Comparison of ENCODE assay signal across 10 cellular contexts in genomic region chr1:169044971-169045370, GRCh38.
DNase-seq lines count a peak whose midpoint lies in the region; ATAC-seq and TF ChIP-seq lines count a peak whose summit lies in the region.
"Had no signal": no experiment of that assay in that cellular context is flagged by ENCODE, and none has a peak within 500 bp of the region (broad histone marks: within the 10 kb centered on the region; RNA-seq: fewer than 3 reads in every experiment).

No MANE protein-coding gene starts in this region.

- H3K9me3 ChIP-seq in Loucy (ENCODE audit: insufficient read depth, low read depth, low read length) (no peaks in the 10 kb centered on the region), mucosa of descending colon (no peaks in the 10 kb centered on the region)
- no peaks in the 10 kb centered on the region for H3K9me3 ChIP-seq in effector memory CD4-positive, alpha-beta T cell (ENCODE audit: control insufficient read depth, low read length)

- H3K79me2 ChIP-seq in Loucy (ENCODE audit: insufficient read depth, low read length) = no peaks in the 10 kb centered on the region

- ATAC-seq in GM18517 (IDR thresholded peaks at IDR 0.05; ENCODE audit: unreplicated experiment) = peak; percentile 39
- peak; percentile 51 for ATAC-seq in GM21619 (IDR thresholded peaks at IDR 0.05; ENCODE audit: unreplicated experiment)
- ATAC-seq in mucosa of descending colon = no peak

- peak overlapping the region in 3 of 6 donors; percentile 2 to 74 (median 56) for H3K27ac Mint-ChIP-seq in immature natural killer cell

- H3K4me3 ChIP-seq in Loucy (ENCODE audit: low read length, poor library complexity, severe bottlenecking) (peak overlapping the region; percentile 16), mucosa of descending colon (no peak overlapping the region), foreskin fibroblast (ENCODE audit: low read depth in 1 of 2, low read length in 2 of 2) (no peak overlapping the region)
- H3K4me3 ChIP-seq in effector memory CD4-positive, alpha-beta T cell (ENCODE audit: insufficient read depth, low read depth, low read length, poor library complexity, severe bottlenecking) = no peak overlapping the region

- TF ChIP-seq CTCF in Loucy (conservative IDR thresholded peaks at IDR 0.05; ENCODE audit: low read length) (no peak), mucosa of descending colon (IDR thresholded peaks at IDR 0.05) (no peak), foreskin fibroblast (IDR thresholded peaks at IDR 0.05; ENCODE audit: low read depth, low read length) (no peak)

- H3K4me1 ChIP-seq in Loucy (ENCODE audit: insufficient read depth, low read length, poor library complexity, severe bottlenecking) (peaks cover 19% of the 10 kb centered on the region), mucosa of descending colon (ENCODE audit: low read depth) (peaks cover 26% of the 10 kb centered on the region)
- H3K4me1 ChIP-seq in effector memory CD4-positive, alpha-beta T cell (ENCODE audit: control insufficient read depth, insufficient read depth, low read length, poor library complexity, severe bottlenecking) = peaks cover 16% of the 10 kb centered on the region

- H3K36me3 ChIP-seq in Loucy (ENCODE audit: insufficient read depth, low read length) (no peaks in the 10 kb centered on the region), mucosa of descending colon (ENCODE audit: low read depth) (no peaks in the 10 kb centered on the region)
- H3K36me3 ChIP-seq in effector memory CD4-positive, alpha-beta T cell (ENCODE audit: control insufficient read depth, insufficient read depth, low read length) = no peaks in the 10 kb centered on the region

- no peaks in the 10 kb centered on the region for H4K20me1 ChIP-seq in Loucy (ENCODE audit: insufficient read depth, low read length, poor library complexity, severe bottlenecking)

- H2AFZ ChIP-seq in Loucy (ENCODE audit: low read length) = no peak overlapping the region

- no peaks in the 10 kb centered on the region for H3F3A ChIP-seq in Loucy (ENCODE audit: low read depth)

- H3K9me2 ChIP-seq in Loucy (replicated peaks; ENCODE audit: low read depth, low read length) = no peaks in the 10 kb centered on the region

- peaks cover 0 to 4% (median 4%) of the 10 kb centered on the region in 3 donors for H3K27me3 Mint-ChIP-seq in immature natural killer cell (ENCODE audit: low read depth in 3 of 3)

- peak overlapping the region; percentile 55 for H3K4me2 ChIP-seq in Loucy (ENCODE audit: low read depth, low read length, poor library complexity, severe bottlenecking)
- H3K4me2 ChIP-seq: KMS-11 had no signal

- intact Hi-C loops in mucosa of descending colon (cut with DNase I, micrococcal nuclease) = no loop called here

- H3K4me3 Mint-ChIP-seq in immature natural killer cell = peak overlapping the region; percentile 2 to 78 (median 43)

- no peaks in the 10 kb centered on the region for H3K27me3 ChIP-seq in Loucy (ENCODE audit: insufficient read depth, low read length, poor library complexity, severe bottlenecking)
- no peaks in the 10 kb centered on the region for H3K27me3 ChIP-seq in effector memory CD4-positive, alpha-beta T cell (replicated peaks; ENCODE audit: control insufficient read depth, insufficient read depth, low read length, poor library complexity, severe bottlenecking)

- H3K27ac ChIP-seq in effector memory CD4-positive, alpha-beta T cell (ENCODE audit: insufficient read depth, low read length, poor library complexity, severe bottlenecking) = no peak overlapping the region
- H3K27ac ChIP-seq: KMS-11 had no signal

- DNase-seq in immature natural killer cell = no peak
- no peak for DNase-seq in mucosa of descending colon
- DNase-seq in effector memory CD4-positive, alpha-beta T cell = no peak
- no peak for DNase-seq in iPS-NIHi11 (ENCODE audit: low spot score)
- DNase-seq in foreskin fibroblast = no peak
- DNase-seq: H7 had no signal

- peaks cover 0 to 1% (median 0%) of the 10 kb centered on the region in 6 donors for H3K9me3 Mint-ChIP-seq in immature natural killer cell

- peaks cover 34 to 37% of the 10 kb centered on the region in 2 donors for H3K4me1 Mint-ChIP-seq in immature natural killer cell

- H3K9ac ChIP-seq in Loucy (ENCODE audit: low read depth, low read length, poor library complexity, severe bottlenecking) = no peak overlapping the region
- H3K9ac ChIP-seq: KMS-11 had no signal

- no peaks in the 10 kb centered on the region for H3K36me3 Mint-ChIP-seq in immature natural killer cell
